Comparison of ENCODE assay signal across 1 cellular context in genomic region chr9:99140685-99141314, GRCh38.
TF ChIP-seq lines count a peak whose summit lies in the region.

No MANE protein-coding gene starts in this region.

TF ChIP-seq in GM23338, 12 proteins besides CTCF, POLR2A, EP300 and RAD21 (continued from another document):
- TF ChIP-seq, protein P1, sequence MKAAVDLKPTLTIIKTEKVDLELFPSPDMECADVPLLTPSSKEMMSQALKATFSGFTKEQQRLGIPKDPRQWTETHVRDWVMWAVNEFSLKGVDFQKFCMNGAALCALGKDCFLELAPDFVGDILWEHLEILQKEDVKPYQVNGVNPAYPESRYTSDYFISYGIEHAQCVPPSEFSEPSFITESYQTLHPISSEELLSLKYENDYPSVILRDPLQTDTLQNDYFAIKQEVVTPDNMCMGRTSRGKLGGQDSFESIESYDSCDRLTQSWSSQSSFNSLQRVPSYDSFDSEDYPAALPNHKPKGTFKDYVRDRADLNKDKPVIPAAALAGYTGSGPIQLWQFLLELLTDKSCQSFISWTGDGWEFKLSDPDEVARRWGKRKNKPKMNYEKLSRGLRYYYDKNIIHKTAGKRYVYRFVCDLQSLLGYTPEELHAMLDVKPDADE (IDR thresholded peaks at IDR 0.05), result no peak
- TF ChIP-seq JUNB (IDR thresholded peaks at IDR 0.05; ENCODE audit: unreplicated experiment), result no peak
- TF ChIP-seq CREB1 (CRISPR knock-in tag; IDR thresholded peaks at IDR 0.05; ENCODE audit: low read depth), result no peak
- no peak for TF ChIP-seq ZNF114 (CRISPR knock-in tag; IDR thresholded peaks at IDR 0.05)
- TF ChIP-seq ZNF331 (CRISPR knock-in tag; IDR thresholded peaks at IDR 0.05; ENCODE audit: low read depth), result no peak
